Comparison of ENCODE assay signal across 1 cellular context in the genomic region with DNA sequence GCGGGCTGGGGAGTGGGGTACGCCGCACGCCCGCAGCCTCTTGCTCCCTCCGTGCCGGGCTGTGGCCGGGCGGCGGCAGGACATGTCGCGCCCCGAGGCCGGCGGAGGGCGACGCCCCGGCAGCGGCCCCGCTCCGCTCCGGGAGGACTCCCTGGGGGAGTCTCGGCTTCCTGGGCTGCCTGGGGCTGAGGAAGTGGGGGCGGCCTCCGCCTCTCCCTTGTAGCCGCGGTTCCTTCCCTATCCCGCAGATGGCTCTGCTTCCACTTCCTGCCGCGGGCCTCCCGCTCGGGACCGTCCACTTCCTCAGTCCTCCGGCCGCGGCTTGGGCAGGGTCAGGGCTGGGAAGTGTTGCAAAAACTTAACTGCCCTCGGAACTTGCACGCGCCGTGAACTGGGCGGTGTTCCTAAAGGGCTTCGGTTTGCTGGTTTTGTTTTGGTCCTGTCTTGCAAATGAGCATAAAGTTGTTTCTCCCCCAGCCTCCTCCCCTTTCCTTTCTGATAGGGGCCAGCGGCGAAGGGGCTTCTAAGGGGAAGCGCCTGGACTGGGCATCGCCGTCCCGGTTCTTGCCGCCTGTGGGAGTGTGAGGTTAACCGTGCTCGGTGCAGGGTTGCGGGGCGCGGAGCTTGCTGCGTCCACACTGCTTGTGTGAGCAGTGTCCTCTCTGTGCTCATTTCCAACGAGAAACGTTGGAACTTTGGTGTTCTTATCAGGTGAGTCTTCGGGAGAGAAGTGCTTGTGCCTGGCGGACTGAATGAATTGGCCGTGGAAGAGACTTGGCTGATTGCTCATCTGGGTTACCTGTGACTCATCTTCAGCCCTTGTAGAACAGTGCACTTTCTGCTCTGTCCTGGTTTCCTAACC.
TF ChIP-seq lines count a peak whose summit lies in the region.

No MANE protein-coding gene starts in this region.

TF ChIP-seq in K562, 482 proteins besides CTCF, POLR2A, EP300 and RAD21 (continues in another document):
- no peak for TF ChIP-seq ERF (CRISPR knock-in tag; IDR thresholded peaks at IDR 0.05)
- no peak for TF ChIP-seq ZNF224 (CRISPR knock-in tag; IDR thresholded peaks at IDR 0.05)
- TF ChIP-seq POLR2G (IDR thresholded peaks at IDR 0.05; ENCODE audit: low read depth, low read length), result peak; percentile 84
- TF ChIP-seq ZBED1 (IDR thresholded peaks at IDR 0.05), result 0 out of 2 replicates have a peak, but pooled peaks have one; percentile 44
- TF ChIP-seq, protein P1, sequence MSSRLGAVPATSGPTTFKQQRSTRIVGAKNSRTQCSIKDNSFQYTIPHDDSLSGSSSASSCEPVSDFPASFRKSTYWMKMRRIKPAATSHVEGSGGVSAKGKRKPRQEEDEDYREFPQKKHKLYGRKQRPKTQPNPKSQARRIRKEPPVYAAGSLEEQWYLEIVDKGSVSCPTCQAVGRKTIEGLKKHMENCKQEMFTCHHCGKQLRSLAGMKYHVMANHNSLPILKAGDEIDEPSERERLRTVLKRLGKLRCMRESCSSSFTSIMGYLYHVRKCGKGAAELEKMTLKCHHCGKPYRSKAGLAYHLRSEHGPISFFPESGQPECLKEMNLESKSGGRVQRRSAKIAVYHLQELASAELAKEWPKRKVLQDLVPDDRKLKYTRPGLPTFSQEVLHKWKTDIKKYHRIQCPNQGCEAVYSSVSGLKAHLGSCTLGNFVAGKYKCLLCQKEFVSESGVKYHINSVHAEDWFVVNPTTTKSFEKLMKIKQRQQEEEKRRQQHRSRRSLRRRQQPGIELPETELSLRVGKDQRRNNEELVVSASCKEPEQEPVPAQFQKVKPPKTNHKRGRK (tag; IDR thresholded peaks at IDR 0.05), result no peak
- TF ChIP-seq SIN3A (IDR thresholded peaks at IDR 0.05; ENCODE audit: borderline replicate concordance in 2 of 2, control insufficient read depth in 1 of 2, low read depth in 2 of 2, low read length in 2 of 2), result peak in 1 of 2 experiments; percentile 53; a peak in 2 of 4 replicates
- TF ChIP-seq ATF1 (CRISPR knock-in tag; IDR thresholded peaks at IDR 0.05), result no peak
- TF ChIP-seq ATF1 (tag; IDR thresholded peaks at IDR 0.05), result peak; percentile 10
- peak; percentile 56; the same call in 1 of the 2 replicates for TF ChIP-seq HCFC1 (IDR thresholded peaks at IDR 0.05; ENCODE audit: low read depth, low read length)
- TF ChIP-seq L3MBTL2 (IDR thresholded peaks at IDR 0.05), result peak; percentile 57; the same call in 1 of the 2 replicates
- TF ChIP-seq, protein P2, sequence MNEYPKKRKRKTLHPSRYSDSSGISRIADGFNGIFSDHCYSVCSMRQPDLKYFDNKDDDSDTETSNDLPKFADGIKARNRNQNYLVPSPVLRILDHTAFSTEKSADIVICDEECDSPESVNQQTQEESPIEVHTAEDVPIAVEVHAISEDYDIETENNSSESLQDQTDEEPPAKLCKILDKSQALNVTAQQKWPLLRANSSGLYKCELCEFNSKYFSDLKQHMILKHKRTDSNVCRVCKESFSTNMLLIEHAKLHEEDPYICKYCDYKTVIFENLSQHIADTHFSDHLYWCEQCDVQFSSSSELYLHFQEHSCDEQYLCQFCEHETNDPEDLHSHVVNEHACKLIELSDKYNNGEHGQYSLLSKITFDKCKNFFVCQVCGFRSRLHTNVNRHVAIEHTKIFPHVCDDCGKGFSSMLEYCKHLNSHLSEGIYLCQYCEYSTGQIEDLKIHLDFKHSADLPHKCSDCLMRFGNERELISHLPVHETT (CRISPR knock-in tag; conservative IDR thresholded peaks at IDR 0.05 in 1 of 2, IDR thresholded peaks at IDR 0.05 in 1 of 2), result peak in 1 of 2 experiments; percentile 82; a peak in 2 of 4 replicates
- TF ChIP-seq, protein P3, sequence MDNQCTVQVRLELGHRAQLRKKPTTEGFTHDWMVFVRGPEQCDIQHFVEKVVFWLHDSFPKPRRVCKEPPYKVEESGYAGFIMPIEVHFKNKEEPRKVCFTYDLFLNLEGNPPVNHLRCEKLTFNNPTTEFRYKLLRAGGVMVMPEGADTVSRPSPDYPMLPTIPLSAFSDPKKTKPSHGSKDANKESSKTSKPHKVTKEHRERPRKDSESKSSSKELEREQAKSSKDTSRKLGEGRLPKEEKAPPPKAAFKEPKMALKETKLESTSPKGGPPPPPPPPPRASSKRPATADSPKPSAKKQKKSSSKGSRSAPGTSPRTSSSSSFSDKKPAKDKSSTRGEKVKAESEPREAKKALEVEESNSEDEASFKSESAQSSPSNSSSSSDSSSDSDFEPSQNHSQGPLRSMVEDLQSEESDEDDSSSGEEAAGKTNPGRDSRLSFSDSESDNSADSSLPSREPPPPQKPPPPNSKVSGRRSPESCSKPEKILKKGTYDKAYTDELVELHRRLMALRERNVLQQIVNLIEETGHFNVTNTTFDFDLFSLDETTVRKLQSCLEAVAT (IDR thresholded peaks at IDR 0.05), result peak in 1 of 2 experiments; percentile 23; a peak in 1 of 4 replicates
- 0 out of 2 replicates have a peak, but pooled peaks have one; percentile 17 for TF ChIP-seq TRIM28 (IDR thresholded peaks at IDR 0.05)
- peak; percentile 17; the same call in 1 of the 2 replicates for TF ChIP-seq CREB1 (IDR thresholded peaks at IDR 0.05)
- TF ChIP-seq CREB1 (CRISPR knock-in tag; IDR thresholded peaks at IDR 0.05), result 0 out of 2 replicates have a peak, but pooled peaks have one; percentile 19
- TF ChIP-seq, protein P4, sequence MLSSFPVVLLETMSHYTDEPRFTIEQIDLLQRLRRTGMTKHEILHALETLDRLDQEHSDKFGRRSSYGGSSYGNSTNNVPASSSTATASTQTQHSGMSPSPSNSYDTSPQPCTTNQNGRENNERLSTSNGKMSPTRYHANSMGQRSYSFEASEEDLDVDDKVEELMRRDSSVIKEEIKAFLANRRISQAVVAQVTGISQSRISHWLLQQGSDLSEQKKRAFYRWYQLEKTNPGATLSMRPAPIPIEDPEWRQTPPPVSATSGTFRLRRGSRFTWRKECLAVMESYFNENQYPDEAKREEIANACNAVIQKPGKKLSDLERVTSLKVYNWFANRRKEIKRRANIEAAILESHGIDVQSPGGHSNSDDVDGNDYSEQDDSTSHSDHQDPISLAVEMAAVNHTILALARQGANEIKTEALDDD (IDR thresholded peaks at IDR 0.05), result peak; percentile 10; the same call in 1 of the 2 replicates
- peak; percentile 61 for TF ChIP-seq CCNT2 (IDR thresholded peaks at IDR 0.05; ENCODE audit: borderline replicate concordance, extremely low read depth, insufficient read length, low read depth, low read length)
- TF ChIP-seq ESRRA (IDR thresholded peaks at IDR 0.05; ENCODE audit: borderline replicate concordance, low read depth), result peak; percentile 61; the same call in 1 of the 2 replicates
- TF ChIP-seq GATAD2B (IDR thresholded peaks at IDR 0.05; ENCODE audit: borderline replicate concordance), result peak; percentile 88
- TF ChIP-seq ZNF584 (CRISPR knock-in tag; IDR thresholded peaks at IDR 0.05; ENCODE audit: low read depth), result peak; percentile 54
- TF ChIP-seq POLR2B (IDR thresholded peaks at IDR 0.05; ENCODE audit: low read depth, partially characterized antibody), result peak; percentile 26
- no peak for TF ChIP-seq NFATC3 (IDR thresholded peaks at IDR 0.05)
- peak; percentile 96 for TF ChIP-seq ETV1 (tag; conservative IDR thresholded peaks at IDR 0.05; ENCODE audit: low read depth)
- peak; percentile 69 for TF ChIP-seq PHF20 (IDR thresholded peaks at IDR 0.05; ENCODE audit: partially characterized antibody)
- TF ChIP-seq CBX3 (IDR thresholded peaks at IDR 0.05; ENCODE audit: borderline replicate concordance in 1 of 2, low read length in 2 of 2), result 0 out of 3 replicates have a peak, but pooled peaks of 1 of the 2 experiments have one; percentile 36
- peak; percentile 50; the same call in 1 of the 2 replicates for TF ChIP-seq BCOR (IDR thresholded peaks at IDR 0.05)
- peak; percentile 93 to 97; a peak in 3 of 4 replicates for TF ChIP-seq ETV6 (IDR thresholded peaks at IDR 0.05; ENCODE audit: borderline replicate concordance in 1 of 2, low read depth in 2 of 2, low read length in 1 of 2)
- TF ChIP-seq ETV6 (CRISPR knock-in tag; IDR thresholded peaks at IDR 0.05; ENCODE audit: borderline replicate concordance), result no peak
- 0 out of 2 replicates have a peak, but pooled peaks have one; percentile 18 for TF ChIP-seq POLR2AphosphoS5 (IDR thresholded peaks at IDR 0.05; ENCODE audit: control insufficient read depth, insufficient read depth, low read depth, low read length)
- TF ChIP-seq TAF1 (IDR thresholded peaks at IDR 0.05; ENCODE audit: control insufficient read depth, extremely low read depth, insufficient read depth, low read length, severe bottlenecking), result peak; percentile 14
- peak; percentile 64 for TF ChIP-seq SP1 (CRISPR knock-in tag; IDR thresholded peaks at IDR 0.05)
- no peak for TF ChIP-seq ZNF79 (CRISPR knock-in tag; IDR thresholded peaks at IDR 0.05; ENCODE audit: low read depth)
- peak; percentile 96 for TF ChIP-seq ZNF263 (CRISPR knock-in tag; IDR thresholded peaks at IDR 0.05; ENCODE audit: borderline replicate concordance)
- TF ChIP-seq, protein P5, sequence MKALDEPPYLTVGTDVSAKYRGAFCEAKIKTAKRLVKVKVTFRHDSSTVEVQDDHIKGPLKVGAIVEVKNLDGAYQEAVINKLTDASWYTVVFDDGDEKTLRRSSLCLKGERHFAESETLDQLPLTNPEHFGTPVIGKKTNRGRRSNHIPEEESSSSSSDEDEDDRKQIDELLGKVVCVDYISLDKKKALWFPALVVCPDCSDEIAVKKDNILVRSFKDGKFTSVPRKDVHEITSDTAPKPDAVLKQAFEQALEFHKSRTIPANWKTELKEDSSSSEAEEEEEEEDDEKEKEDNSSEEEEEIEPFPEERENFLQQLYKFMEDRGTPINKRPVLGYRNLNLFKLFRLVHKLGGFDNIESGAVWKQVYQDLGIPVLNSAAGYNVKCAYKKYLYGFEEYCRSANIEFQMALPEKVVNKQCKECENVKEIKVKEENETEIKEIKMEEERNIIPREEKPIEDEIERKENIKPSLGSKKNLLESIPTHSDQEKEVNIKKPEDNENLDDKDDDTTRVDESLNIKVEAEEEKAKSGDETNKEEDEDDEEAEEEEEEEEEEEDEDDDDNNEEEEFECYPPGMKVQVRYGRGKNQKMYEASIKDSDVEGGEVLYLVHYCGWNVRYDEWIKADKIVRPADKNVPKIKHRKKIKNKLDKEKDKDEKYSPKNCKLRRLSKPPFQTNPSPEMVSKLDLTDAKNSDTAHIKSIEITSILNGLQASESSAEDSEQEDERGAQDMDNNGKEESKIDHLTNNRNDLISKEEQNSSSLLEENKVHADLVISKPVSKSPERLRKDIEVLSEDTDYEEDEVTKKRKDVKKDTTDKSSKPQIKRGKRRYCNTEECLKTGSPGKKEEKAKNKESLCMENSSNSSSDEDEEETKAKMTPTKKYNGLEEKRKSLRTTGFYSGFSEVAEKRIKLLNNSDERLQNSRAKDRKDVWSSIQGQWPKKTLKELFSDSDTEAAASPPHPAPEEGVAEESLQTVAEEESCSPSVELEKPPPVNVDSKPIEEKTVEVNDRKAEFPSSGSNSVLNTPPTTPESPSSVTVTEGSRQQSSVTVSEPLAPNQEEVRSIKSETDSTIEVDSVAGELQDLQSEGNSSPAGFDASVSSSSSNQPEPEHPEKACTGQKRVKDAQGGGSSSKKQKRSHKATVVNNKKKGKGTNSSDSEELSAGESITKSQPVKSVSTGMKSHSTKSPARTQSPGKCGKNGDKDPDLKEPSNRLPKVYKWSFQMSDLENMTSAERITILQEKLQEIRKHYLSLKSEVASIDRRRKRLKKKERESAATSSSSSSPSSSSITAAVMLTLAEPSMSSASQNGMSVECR (CRISPR knock-in tag; IDR thresholded peaks at IDR 0.05), result peak; percentile 54; the same call in 1 of the 2 replicates
- 0 out of 2 replicates have a peak, but pooled peaks have one; percentile 25 for TF ChIP-seq MIER1 (IDR thresholded peaks at IDR 0.05; ENCODE audit: low read depth)
- TF ChIP-seq, protein P6, sequence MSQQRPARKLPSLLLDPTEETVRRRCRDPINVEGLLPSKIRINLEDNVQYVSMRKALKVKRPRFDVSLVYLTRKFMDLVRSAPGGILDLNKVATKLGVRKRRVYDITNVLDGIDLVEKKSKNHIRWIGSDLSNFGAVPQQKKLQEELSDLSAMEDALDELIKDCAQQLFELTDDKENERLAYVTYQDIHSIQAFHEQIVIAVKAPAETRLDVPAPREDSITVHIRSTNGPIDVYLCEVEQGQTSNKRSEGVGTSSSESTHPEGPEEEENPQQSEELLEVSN (IDR thresholded peaks at IDR 0.05; ENCODE audit: borderline replicate concordance in 1 of 2, extremely low read depth in 1 of 2, insufficient read depth in 1 of 2, insufficient read length in 1 of 2, low read depth in 1 of 2, low read length in 1 of 2, poor library complexity in 1 of 2, severe bottlenecking in 1 of 2), result peak; percentile 8 to 39
- TF ChIP-seq, protein P7, sequence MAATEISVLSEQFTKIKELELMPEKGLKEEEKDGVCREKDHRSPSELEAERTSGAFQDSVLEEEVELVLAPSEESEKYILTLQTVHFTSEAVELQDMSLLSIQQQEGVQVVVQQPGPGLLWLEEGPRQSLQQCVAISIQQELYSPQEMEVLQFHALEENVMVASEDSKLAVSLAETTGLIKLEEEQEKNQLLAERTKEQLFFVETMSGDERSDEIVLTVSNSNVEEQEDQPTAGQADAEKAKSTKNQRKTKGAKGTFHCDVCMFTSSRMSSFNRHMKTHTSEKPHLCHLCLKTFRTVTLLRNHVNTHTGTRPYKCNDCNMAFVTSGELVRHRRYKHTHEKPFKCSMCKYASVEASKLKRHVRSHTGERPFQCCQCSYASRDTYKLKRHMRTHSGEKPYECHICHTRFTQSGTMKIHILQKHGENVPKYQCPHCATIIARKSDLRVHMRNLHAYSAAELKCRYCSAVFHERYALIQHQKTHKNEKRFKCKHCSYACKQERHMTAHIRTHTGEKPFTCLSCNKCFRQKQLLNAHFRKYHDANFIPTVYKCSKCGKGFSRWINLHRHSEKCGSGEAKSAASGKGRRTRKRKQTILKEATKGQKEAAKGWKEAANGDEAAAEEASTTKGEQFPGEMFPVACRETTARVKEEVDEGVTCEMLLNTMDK (IDR thresholded peaks at IDR 0.05; ENCODE audit: borderline replicate concordance, insufficient read depth, low read depth, low read length, poor library complexity, severe bottlenecking), result peak; percentile 87
- peak; percentile 84; the same call in 1 of the 2 replicates for TF ChIP-seq PHF8 (IDR thresholded peaks at IDR 0.05; ENCODE audit: borderline replicate concordance, low read length)
- TF ChIP-seq NRF1 (conservative IDR thresholded peaks at IDR 0.05 in 1 of 2, IDR thresholded peaks at IDR 0.05 in 1 of 2), result no peak
- peak in 2 of 3 experiments; percentile 8 to 13 for TF ChIP-seq YY1 (IDR thresholded peaks at IDR 0.05; ENCODE audit: borderline replicate concordance in 1 of 3, control insufficient read depth in 1 of 3, extremely low read depth in 1 of 3, insufficient read depth in 3 of 3, insufficient read length in 1 of 3, insufficient replicate concordance in 2 of 3, low read depth in 1 of 3, low read length in 2 of 3)
- TF ChIP-seq, protein P8, sequence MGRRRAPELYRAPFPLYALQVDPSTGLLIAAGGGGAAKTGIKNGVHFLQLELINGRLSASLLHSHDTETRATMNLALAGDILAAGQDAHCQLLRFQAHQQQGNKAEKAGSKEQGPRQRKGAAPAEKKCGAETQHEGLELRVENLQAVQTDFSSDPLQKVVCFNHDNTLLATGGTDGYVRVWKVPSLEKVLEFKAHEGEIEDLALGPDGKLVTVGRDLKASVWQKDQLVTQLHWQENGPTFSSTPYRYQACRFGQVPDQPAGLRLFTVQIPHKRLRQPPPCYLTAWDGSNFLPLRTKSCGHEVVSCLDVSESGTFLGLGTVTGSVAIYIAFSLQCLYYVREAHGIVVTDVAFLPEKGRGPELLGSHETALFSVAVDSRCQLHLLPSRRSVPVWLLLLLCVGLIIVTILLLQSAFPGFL (CRISPR knock-in tag; IDR thresholded peaks at IDR 0.05), result no peak
